20 cellular contexts compared by ENCODE assay signal in the genomic region with DNA sequence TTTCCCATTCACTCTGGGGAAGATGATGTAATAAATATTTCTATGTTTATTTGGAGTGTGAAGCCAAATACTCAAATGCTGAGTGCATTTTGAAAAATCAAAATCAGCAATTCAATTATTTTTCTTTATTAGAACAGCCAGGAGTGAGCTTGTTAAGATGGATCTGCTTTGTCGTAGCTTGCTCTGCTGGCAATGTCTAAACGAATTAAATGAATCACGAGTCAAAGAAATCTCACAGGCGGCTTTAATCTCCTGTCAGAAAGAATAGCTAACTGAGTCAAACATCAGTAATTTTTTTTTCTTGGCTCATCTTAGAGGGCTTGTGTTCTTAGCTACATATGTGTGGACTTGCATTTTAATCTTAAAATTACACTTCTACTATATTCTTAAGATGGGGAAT.
DNase-seq lines count a peak whose midpoint lies in the region; ATAC-seq and TF ChIP-seq lines count a peak whose summit lies in the region.
"Had no signal": no experiment of that assay in that cellular context is flagged by ENCODE, and none has a peak within 500 bp of the region (broad histone marks: within the 10 kb centered on the region; RNA-seq: fewer than 3 reads in every experiment).

No MANE protein-coding gene starts in this region.

- no peak overlapping the region for H3K4me3 ChIP-seq in SK-N-SH (ENCODE audit: low read depth in 2 of 2, low read length in 1 of 2)
- no peak overlapping the region for H3K4me3 ChIP-seq in epithelial cell of esophagus (ENCODE audit: low read length)
- H3K4me3 ChIP-seq in retinal pigment epithelial cell (ENCODE audit: low read length) = no peak overlapping the region
- H3K4me3 ChIP-seq in brain microvascular endothelial cell (ENCODE audit: low read depth, low read length) = no peak overlapping the region
- no peak overlapping the region for H3K4me3 ChIP-seq in prostate gland
- H3K4me3 ChIP-seq: colonic mucosa, heart left ventricle, K562, upper lobe of right lung had no signal

- H3K4me2 ChIP-seq in SK-N-SH = no peak overlapping the region

- ATAC-seq in SK-N-SH treated with all-trans-retinoic acid at 6 μM for 48 hours = no peak
- ATAC-seq in HG03521 (IDR thresholded peaks at IDR 0.05; ENCODE audit: unreplicated experiment) = peak; percentile 4
- ATAC-seq: heart left ventricle, K562, PC-3 had no signal

- POLR2A ChIA-PET in SK-N-SH (lab: Yijun Ruan, JAX) = no interaction called here

- H3K79me2 ChIP-seq in SK-N-SH (ENCODE audit: insufficient read depth) = no peaks in the 10 kb centered on the region

- H3K27ac ChIP-seq in SK-N-SH (ENCODE audit: low read depth in 2 of 2, low read length in 1 of 2) (no peak overlapping the region), brain microvascular endothelial cell (no peak overlapping the region), prostate gland (no peak overlapping the region)
- H3K27ac ChIP-seq: 22Rv1, colonic mucosa, heart left ventricle, upper lobe of right lung, VCaP had no signal

- H2AFZ ChIP-seq in SK-N-SH (ENCODE audit: low read depth) = no peak overlapping the region

- H3F3A ChIP-seq in SK-N-SH (replicated peaks; ENCODE audit: insufficient read depth) = no peaks in the 10 kb centered on the region

- H4K20me1 ChIP-seq in SK-N-SH (ENCODE audit: insufficient read depth) = no peaks in the 10 kb centered on the region

- DNase-seq in SK-N-SH (no peak), epithelial cell of esophagus (ENCODE audit: low read depth) (peak; percentile 87), retinal pigment epithelial cell (ENCODE audit: low read depth) (peak; percentile 77), brain microvascular endothelial cell (no peak), NCI-H1092 treated with DMSO at 0.1 percent for 48 hours (lab: John Stamatoyannopoulos, UW) (no peak), prostate gland (ENCODE audit: low spot score) (no peak)
- DNase-seq: Caco-2; colonic mucosa; endodermal cell; heart left ventricle; NCI-H1694; PC-3; SHP77; stimulated activated CD4-positive, alpha-beta T cell treated with anti-CD3 and anti-CD28 coated beads, Interleukin-12 subunit alpha, Interleukin-12 subunit beta, amount 100 ng/mL, for 4 hours; upper lobe of right lung had no signal

- H3K36me3 ChIP-seq in SK-N-SH (replicated peaks in 1 of 2; ENCODE audit: control insufficient read depth in 1 of 2, insufficient read depth in 2 of 2, low read length in 1 of 2) = no peaks in the 10 kb centered on the region
- H3K36me3 ChIP-seq in brain microvascular endothelial cell (replicated peaks) = no peaks in the 10 kb centered on the region
- no peaks in the 10 kb centered on the region for H3K36me3 ChIP-seq in prostate gland
- H3K36me3 ChIP-seq: colonic mucosa, heart left ventricle, upper lobe of right lung had no signal

- TF ChIP-seq EP300 in SK-N-SH (IDR thresholded peaks at IDR 0.05; ENCODE audit: borderline replicate concordance in 1 of 2, low read depth in 1 of 2, low read length in 1 of 2) = 0 out of 4 replicates have a peak, but pooled peaks of 1 of the 2 experiments have one; percentile 6

- no peaks in the 10 kb centered on the region for H3K9me2 ChIP-seq in SK-N-SH

- H3K4me1 ChIP-seq in SK-N-SH (ENCODE audit: control insufficient read depth in 1 of 2, insufficient read depth in 2 of 2, low read depth in 1 of 2, low read length in 1 of 2) = no peaks in the 10 kb centered on the region; a peak in 1 of 4 replicates
- no peaks in the 10 kb centered on the region for H3K4me1 ChIP-seq in prostate gland (replicated peaks)
- H3K4me1 ChIP-seq: Caco-2, colonic mucosa, heart left ventricle, upper lobe of right lung had no signal

- CTCF ChIA-PET in SK-N-SH (lab: Yijun Ruan, JAX) = interaction anchor here (1.8 kb wide), 1 partner anchor 132 kb away, joined by 5 read pairs; no protein-coding TSS in a partner anchor

- intact Hi-C loops in prostate gland (cut with DNase I) = no loop called here

- no peak overlapping the region for H3K9ac ChIP-seq in SK-N-SH

- no peaks in the 10 kb centered on the region for H3K27me3 ChIP-seq in SK-N-SH (ENCODE audit: insufficient read depth)
- H3K27me3 ChIP-seq in brain microvascular endothelial cell (replicated peaks) = no peaks in the 10 kb centered on the region
- H3K27me3 ChIP-seq in prostate gland (replicated peaks; ENCODE audit: insufficient read depth) = no peaks in the 10 kb centered on the region
- H3K27me3 ChIP-seq: colonic mucosa, heart left ventricle, upper lobe of right lung had no signal

- H3K9me3 ChIP-seq in SK-N-SH (no peaks in the 10 kb centered on the region), prostate gland (no peaks in the 10 kb centered on the region)
- H3K9me3 ChIP-seq: colonic mucosa, heart left ventricle, upper lobe of right lung had no signal

- TF ChIP-seq CTCF in SK-N-SH (IDR thresholded peaks at IDR 0.05) = no peak
- no peak for TF ChIP-seq CTCF in epithelial cell of esophagus (IDR thresholded peaks at IDR 0.05; ENCODE audit: insufficient read depth, low read depth, low read length, missing control alignments)
- no peak for TF ChIP-seq CTCF in retinal pigment epithelial cell (conservative IDR thresholded peaks at IDR 0.05; ENCODE audit: low read depth, low read length)
- TF ChIP-seq CTCF in brain microvascular endothelial cell (IDR thresholded peaks at IDR 0.05; ENCODE audit: low read depth, low read length, missing control alignments) = no peak
- no peak for TF ChIP-seq CTCF in prostate gland (IDR thresholded peaks at IDR 0.05)

- TF ChIP-seq POLR2A in prostate gland (IDR thresholded peaks at IDR 0.05) = no peak

- WGBS in SK-N-SH (ENCODE audit: low lambda C conversion rate) = 21% methylated on average over 4 of the region's 4 CpGs
- WGBS in prostate gland = 30% methylated on average over 4 of the region's 4 CpGs

- no peak for TF ChIP-seq RAD21 in SK-N-SH (IDR thresholded peaks at IDR 0.05; ENCODE audit: low read length)

- in situ Hi-C loops in brain microvascular endothelial cell (cut with HindIII; ENCODE audit: low pct_ligation_motif_present, low sequenced_read_pairs) = no loop called here

TF ChIP-seq in SK-N-SH treated with all-trans-retinoic acid at 6 μM for 48 hours, 23 proteins besides CTCF, POLR2A, EP300 and RAD21 (continues in another document):
- no peak for TF ChIP-seq POU6F1 (CRISPR knock-in tag; IDR thresholded peaks at IDR 0.05; ENCODE audit: borderline replicate concordance, low read depth)
- TF ChIP-seq, protein P1, sequence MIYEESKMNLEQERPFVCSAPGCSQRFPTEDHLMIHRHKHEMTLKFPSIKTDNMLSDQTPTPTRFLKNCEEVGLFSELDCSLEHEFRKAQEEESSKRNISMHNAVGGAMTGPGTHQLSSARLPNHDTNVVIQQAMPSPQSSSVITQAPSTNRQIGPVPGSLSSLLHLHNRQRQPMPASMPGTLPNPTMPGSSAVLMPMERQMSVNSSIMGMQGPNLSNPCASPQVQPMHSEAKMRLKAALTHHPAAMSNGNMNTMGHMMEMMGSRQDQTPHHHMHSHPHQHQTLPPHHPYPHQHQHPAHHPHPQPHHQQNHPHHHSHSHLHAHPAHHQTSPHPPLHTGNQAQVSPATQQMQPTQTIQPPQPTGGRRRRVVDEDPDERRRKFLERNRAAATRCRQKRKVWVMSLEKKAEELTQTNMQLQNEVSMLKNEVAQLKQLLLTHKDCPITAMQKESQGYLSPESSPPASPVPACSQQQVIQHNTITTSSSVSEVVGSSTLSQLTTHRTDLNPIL (CRISPR knock-in tag; IDR thresholded peaks at IDR 0.05; ENCODE audit: low read depth) = peak; percentile 64
- TF ChIP-seq ZNF565 (CRISPR knock-in tag; conservative IDR thresholded peaks at IDR 0.05; ENCODE audit: low read depth) = no peak
- TF ChIP-seq TOX (CRISPR knock-in tag; IDR thresholded peaks at IDR 0.05; ENCODE audit: borderline replicate concordance) = no peak

TF ChIP-seq in SK-N-SH, 30 proteins besides CTCF, POLR2A, EP300 and RAD21 (continues in another document):
- TF ChIP-seq ZBTB33 (IDR thresholded peaks at IDR 0.05; ENCODE audit: borderline replicate concordance, low read depth) (no peak), GATA2 (CRISPR knock-in tag; IDR thresholded peaks at IDR 0.05) (no peak), SMC3 (IDR thresholded peaks at IDR 0.05; ENCODE audit: low read depth, low read length) (no peak), ELF1 (IDR thresholded peaks at IDR 0.05) (no peak), NFIC (IDR thresholded peaks at IDR 0.05; ENCODE audit: borderline replicate concordance) (no peak), FOXM1 (IDR thresholded peaks at IDR 0.05; ENCODE audit: low read depth) (no peak), GABPA (IDR thresholded peaks at IDR 0.05; ENCODE audit: low read depth) (no peak), FOSL2 (IDR thresholded peaks at IDR 0.05; ENCODE audit: borderline replicate concordance, low read depth) (no peak), PBX3 (IDR thresholded peaks at IDR 0.05) (no peak), CHD2 (IDR thresholded peaks at IDR 0.05; ENCODE audit: low read length, partially characterized antibody) (no peak), TEAD4 (IDR thresholded peaks at IDR 0.05; ENCODE audit: borderline replicate concordance, insufficient read depth) (no peak)
- TF ChIP-seq, protein P2, sequence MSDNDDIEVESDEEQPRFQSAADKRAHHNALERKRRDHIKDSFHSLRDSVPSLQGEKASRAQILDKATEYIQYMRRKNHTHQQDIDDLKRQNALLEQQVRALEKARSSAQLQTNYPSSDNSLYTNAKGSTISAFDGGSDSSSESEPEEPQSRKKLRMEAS (IDR thresholded peaks at IDR 0.05; ENCODE audit: low read depth) = no peak

Comparison
In these comparisons a context has a peak if more than half of its experiments do, and no peak if none do; other contexts are left out.
1. DNase-seq: peak in epithelial cell of esophagus (single experiment) and retinal pigment epithelial cell (single experiment); none in SK-N-SH (single experiment), brain microvascular endothelial cell (single experiment), NCI-H1092 treated with DMSO at 0.1 percent for 48 hours (single experiment) and prostate gland (single experiment).